ENCODE assay signal across 14 cellular contexts in the genomic region with DNA sequence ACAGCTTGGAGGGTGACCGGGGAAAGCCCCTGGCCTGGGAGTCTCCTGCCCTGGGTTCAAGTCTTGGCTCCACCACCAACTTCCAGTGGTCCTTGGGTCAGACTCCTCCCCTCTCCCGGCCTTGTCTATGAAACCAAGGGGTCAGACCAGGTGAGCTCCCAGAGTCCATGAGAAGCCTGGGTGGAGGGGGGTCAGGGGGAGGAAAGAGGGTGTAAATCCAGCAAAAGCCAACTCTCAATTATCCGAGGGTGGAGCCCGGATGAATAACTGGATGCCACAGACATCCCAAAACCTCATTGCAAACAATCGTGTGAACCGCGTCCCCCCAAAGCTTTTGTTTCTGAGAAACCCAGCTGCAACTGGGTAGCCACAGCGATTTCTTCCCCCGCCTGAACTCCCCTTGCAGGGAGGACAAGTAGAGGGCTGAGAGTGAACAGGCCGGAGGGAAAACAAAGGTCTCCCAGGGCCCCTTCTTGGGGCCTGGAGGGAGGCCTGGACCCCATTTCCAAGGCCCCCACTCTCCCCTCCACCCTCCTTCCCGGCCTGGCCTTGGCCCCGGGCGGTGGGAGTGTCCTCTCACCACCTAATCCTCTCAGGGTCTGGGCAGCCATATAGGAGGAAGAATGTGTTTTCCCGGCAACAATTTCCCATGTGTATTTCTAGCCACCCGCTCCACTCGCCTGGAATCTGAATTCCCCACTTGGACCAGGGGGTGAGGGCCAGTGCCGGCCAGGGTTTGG. TPM values are rescaled to one million over a fixed set of nuclear protein-coding genes. Genes with fewer than 3 reads are reported as not detected.
DNase-seq lines count a peak whose midpoint lies in the region; ATAC-seq and TF ChIP-seq lines count a peak whose summit lies in the region.
"Had no signal": no experiment of that assay in that cellular context is flagged by ENCODE, and none has a peak within 500 bp of the region (broad histone marks: within the 10 kb centered on the region; RNA-seq: fewer than 3 reads in every experiment).

No MANE protein-coding gene starts in this region.

- H3K27me3 ChIP-seq in RWPE2 (ENCODE audit: insufficient read depth, poor library complexity, severe bottlenecking) (no peaks in the 10 kb centered on the region), prostate gland (replicated peaks; ENCODE audit: insufficient read depth) (no peaks in the 10 kb centered on the region)
- H3K27me3 ChIP-seq: foreskin keratinocyte had no signal

- 57% methylated on average over 17 of the region's 17 CpGs for WGBS in prostate gland

- H3K27ac ChIP-seq in RWPE2 (ENCODE audit: poor library complexity, severe bottlenecking): peak overlapping the region; percentile 94
- peak overlapping the region; percentile 81 to 86 for H3K27ac ChIP-seq in prostate gland
- H3K27ac ChIP-seq: foreskin keratinocyte had no signal

- no peaks in the 10 kb centered on the region for H3K36me3 ChIP-seq in RWPE2 (ENCODE audit: low read depth)
- no peaks in the 10 kb centered on the region for H3K36me3 ChIP-seq in prostate gland

- H3K4me3 ChIP-seq in AG09309 (ENCODE audit: control insufficient read depth, low read depth, low read length) (peak overlapping the region; percentile 84), RWPE2 (ENCODE audit: severe bottlenecking) (peak overlapping the region; percentile 61), prostate gland (no peak overlapping the region)

- TF ChIP-seq CTCF in AG09309 (IDR thresholded peaks at IDR 0.05; ENCODE audit: control insufficient read depth, insufficient read depth, low read depth, low read length, missing control alignments): no peak
- no peak for TF ChIP-seq CTCF in RWPE2 (IDR thresholded peaks at IDR 0.05; ENCODE audit: poor library complexity, severe bottlenecking)
- no peak for TF ChIP-seq CTCF in prostate gland (IDR thresholded peaks at IDR 0.05)

- no peak for TF ChIP-seq POLR2A in prostate gland (IDR thresholded peaks at IDR 0.05)

- no peaks in the 10 kb centered on the region for H3K9me3 ChIP-seq in RWPE2 (ENCODE audit: severe bottlenecking)
- H3K9me3 ChIP-seq in prostate gland: no peaks in the 10 kb centered on the region

- H3K4me1 ChIP-seq in RWPE2 (ENCODE audit: insufficient read depth, poor library complexity, severe bottlenecking): peaks cover 43% of the 10 kb centered on the region
- peaks cover 11% of the 10 kb centered on the region for H3K4me1 ChIP-seq in prostate gland (replicated peaks)

- ATAC-seq in RWPE2 (ENCODE audit: low read depth): no peak
- ATAC-seq: CD8-positive, alpha-beta T cell; foreskin keratinocyte; naive thymus-derived CD4-positive, alpha-beta T cell had no signal

- intact Hi-C loops in prostate gland (cut with DNase I) (loop anchor here (5.0 kb wide), 1 partner anchor 46 kb away; the partner anchor contains the start of gene TFAP4), posterior vena cava (cut with DNase I) (no loop called here)

- DNase-seq in AG09309 (ENCODE audit: low read depth) (no peak), RWPE2 (ENCODE audit: low spot score) (no peak), fibroblast of peridontal ligament (ENCODE audit: extremely low read depth) (peak; percentile 38), prostate gland (ENCODE audit: low spot score) (no peak), UCSD-AML1 (lab: John Stamatoyannopoulos, UW; ENCODE audit: unreplicated experiment) (no peak), DMS79 treated with DMSO at 0.1 percent for 48 hours (lab: John Stamatoyannopoulos, UW) (no peak), posterior vena cava (ENCODE audit: low spot score) (no peak), A172 (ENCODE audit: low spot score) (no peak)
- DNase-seq: CD8-positive, alpha-beta T cell; foreskin keratinocyte; HCEC 1CT; naive thymus-derived CD4-positive, alpha-beta T cell; T-helper 17 cell had no signal

RNA-seq across cellular contexts. Expression of gene GLIS2, which starts 2.5 kb away (rescaled TPM):
- total RNA-seq in prostate gland (10 to 100 TPM in 1 of 2 donors, 1 to 10 TPM in 1; 3.8 to 10.5 TPM), posterior vena cava (10 to 100 TPM; 35.6 to 49.0 TPM)
- total RNA-seq in A172 (2014; rRNA removed; shearing (Covaris generic)): 3.2 and 5.7 TPM in 2 replicates
- total RNA-seq: CD8-positive, alpha-beta T cell had no signal

RNA-seq across cellular contexts. Expression of gene PAM16, which starts 32.8 kb away (rescaled TPM):
- 100 to 1,000 TPM in 1 of 2 donors, 10 to 100 TPM in 1; 28.6 to 100 TPM for total RNA-seq in prostate gland
- 10 to 100 TPM; 25.3 to 28.8 TPM for total RNA-seq in posterior vena cava
- total RNA-seq in A172 (2014; rRNA removed; shearing (Covaris generic)): 46.8 and 116 TPM in 2 replicates

RNA-seq across cellular contexts. Expression of gene TFAP4, which starts 45.5 kb away (rescaled TPM):
- total RNA-seq in prostate gland: 10 to 100 TPM in 1 of 2 donors, 1 to 10 TPM in 1; 9.0 to 12.8 TPM
- 1 to 10 TPM; 4.0 to 5.4 TPM for total RNA-seq in posterior vena cava
- total RNA-seq in A172 (2014; rRNA removed; shearing (Covaris generic)): 8.0 and 12.1 TPM in 2 replicates

RNA-seq across cellular contexts. Expression of gene VASN, which starts 53.3 kb away (rescaled TPM):
- 10 to 100 TPM; 13.1 to 97.4 TPM for total RNA-seq in prostate gland
- total RNA-seq in posterior vena cava: 10 to 100 TPM; 67.1 to 89.3 TPM
- 87.4 and 100 TPM in 2 replicates for total RNA-seq in A172 (2014; rRNA removed; shearing (Covaris generic))
- total RNA-seq: activated T-helper 2 cell treated with anti-CD3 and anti-CD28 coated beads, Interferon-gamma antibody, Interleukin-2, Interleukin-4, amounts not matched to agents 10 μg/mL and 5 μg/mL and 100 μg/mL, durations not matched to agents 14 hours and 24 hours and 36 hours had no signal

Comparison
In these comparisons a context has a peak if more than half of its experiments do, and no peak if none do; other contexts are left out.
1. H3K4me3 ChIP-seq: peak in AG09309 (single experiment) and RWPE2 (single experiment); none in prostate gland (0 of 2).